ENCODE assay signal across 1 cellular context in the genomic region with DNA sequence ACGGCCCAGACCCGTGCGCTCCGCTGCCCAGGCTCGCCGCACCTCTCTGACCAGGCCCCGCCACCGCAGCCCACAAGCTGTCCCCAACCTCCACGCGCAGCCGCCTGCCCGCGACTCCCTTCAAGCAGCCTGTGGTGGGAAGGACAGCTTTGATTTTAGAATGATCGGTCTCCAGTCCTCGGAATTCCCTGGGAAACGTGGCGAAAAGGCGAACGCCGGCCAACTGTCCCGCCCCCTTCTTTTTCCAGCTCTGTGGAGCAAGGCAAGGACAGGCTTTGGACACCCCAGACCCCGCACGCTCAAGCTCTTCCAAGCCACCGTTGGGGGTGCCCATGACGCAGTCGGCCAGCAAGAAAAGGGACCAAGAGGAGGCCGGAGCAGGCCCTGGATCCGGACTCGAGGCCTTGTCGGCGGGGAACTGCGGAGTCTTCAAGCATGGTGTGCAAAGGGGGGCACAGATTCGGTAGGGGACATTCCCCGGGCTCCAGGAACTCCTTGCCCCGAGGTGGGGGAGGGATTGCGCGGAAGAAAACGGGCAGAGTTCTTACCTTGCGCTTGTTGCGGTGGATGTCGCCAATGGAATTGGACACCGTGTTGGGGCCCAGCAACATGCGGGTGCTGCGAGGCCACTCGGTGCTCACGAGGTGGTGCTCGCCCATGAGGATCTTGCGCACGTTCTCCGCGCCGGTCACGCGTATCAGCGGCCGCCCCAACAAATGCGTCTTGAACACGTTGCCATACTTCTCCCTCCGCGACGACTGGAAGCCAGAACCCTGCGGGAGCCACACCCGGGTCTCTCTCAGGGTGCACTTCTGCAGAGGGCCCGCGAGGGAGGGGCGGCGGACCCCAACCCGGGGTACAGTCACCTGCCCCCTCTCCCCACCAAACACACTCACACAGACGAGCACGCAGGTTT.
TF ChIP-seq lines count a peak whose summit lies in the region.

No MANE protein-coding gene starts in this region.

TF ChIP-seq in WTC11, 78 proteins besides CTCF, POLR2A, EP300 and RAD21 (continued from another document):
- TF ChIP-seq, protein P1, sequence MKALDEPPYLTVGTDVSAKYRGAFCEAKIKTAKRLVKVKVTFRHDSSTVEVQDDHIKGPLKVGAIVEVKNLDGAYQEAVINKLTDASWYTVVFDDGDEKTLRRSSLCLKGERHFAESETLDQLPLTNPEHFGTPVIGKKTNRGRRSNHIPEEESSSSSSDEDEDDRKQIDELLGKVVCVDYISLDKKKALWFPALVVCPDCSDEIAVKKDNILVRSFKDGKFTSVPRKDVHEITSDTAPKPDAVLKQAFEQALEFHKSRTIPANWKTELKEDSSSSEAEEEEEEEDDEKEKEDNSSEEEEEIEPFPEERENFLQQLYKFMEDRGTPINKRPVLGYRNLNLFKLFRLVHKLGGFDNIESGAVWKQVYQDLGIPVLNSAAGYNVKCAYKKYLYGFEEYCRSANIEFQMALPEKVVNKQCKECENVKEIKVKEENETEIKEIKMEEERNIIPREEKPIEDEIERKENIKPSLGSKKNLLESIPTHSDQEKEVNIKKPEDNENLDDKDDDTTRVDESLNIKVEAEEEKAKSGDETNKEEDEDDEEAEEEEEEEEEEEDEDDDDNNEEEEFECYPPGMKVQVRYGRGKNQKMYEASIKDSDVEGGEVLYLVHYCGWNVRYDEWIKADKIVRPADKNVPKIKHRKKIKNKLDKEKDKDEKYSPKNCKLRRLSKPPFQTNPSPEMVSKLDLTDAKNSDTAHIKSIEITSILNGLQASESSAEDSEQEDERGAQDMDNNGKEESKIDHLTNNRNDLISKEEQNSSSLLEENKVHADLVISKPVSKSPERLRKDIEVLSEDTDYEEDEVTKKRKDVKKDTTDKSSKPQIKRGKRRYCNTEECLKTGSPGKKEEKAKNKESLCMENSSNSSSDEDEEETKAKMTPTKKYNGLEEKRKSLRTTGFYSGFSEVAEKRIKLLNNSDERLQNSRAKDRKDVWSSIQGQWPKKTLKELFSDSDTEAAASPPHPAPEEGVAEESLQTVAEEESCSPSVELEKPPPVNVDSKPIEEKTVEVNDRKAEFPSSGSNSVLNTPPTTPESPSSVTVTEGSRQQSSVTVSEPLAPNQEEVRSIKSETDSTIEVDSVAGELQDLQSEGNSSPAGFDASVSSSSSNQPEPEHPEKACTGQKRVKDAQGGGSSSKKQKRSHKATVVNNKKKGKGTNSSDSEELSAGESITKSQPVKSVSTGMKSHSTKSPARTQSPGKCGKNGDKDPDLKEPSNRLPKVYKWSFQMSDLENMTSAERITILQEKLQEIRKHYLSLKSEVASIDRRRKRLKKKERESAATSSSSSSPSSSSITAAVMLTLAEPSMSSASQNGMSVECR (CRISPR knock-in tag; IDR thresholded peaks at IDR 0.05; ENCODE audit: borderline replicate concordance) = 0 out of 2 replicates have a peak, but pooled peaks have one; percentile 53
- TF ChIP-seq HMGA2 (CRISPR knock-in tag; IDR thresholded peaks at IDR 0.05) (no peak), TEAD4 (CRISPR knock-in tag; IDR thresholded peaks at IDR 0.05) (0 out of 2 replicates have a peak, but pooled peaks have one; percentile 20), SMAD4 (CRISPR knock-in tag; IDR thresholded peaks at IDR 0.05) (peak; percentile 42; the same call in 1 of the 2 replicates), FOXP1 (CRISPR knock-in tag; IDR thresholded peaks at IDR 0.05; ENCODE audit: borderline replicate concordance) (peak; percentile 49; the same call in 1 of the 2 replicates), FOXK1 (CRISPR knock-in tag; IDR thresholded peaks at IDR 0.05) (peak; percentile 37; the same call in 1 of the 2 replicates), GRHL2 (CRISPR knock-in tag; IDR thresholded peaks at IDR 0.05; ENCODE audit: insufficient replicate concordance, severe bottlenecking) (no peak)
- TF ChIP-seq, protein P2, sequence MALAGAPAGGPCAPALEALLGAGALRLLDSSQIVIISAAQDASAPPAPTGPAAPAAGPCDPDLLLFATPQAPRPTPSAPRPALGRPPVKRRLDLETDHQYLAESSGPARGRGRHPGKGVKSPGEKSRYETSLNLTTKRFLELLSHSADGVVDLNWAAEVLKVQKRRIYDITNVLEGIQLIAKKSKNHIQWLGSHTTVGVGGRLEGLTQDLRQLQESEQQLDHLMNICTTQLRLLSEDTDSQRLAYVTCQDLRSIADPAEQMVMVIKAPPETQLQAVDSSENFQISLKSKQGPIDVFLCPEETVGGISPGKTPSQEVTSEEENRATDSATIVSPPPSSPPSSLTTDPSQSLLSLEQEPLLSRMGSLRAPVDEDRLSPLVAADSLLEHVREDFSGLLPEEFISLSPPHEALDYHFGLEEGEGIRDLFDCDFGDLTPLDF (CRISPR knock-in tag; IDR thresholded peaks at IDR 0.05) = no peak
- TF ChIP-seq, protein P3, sequence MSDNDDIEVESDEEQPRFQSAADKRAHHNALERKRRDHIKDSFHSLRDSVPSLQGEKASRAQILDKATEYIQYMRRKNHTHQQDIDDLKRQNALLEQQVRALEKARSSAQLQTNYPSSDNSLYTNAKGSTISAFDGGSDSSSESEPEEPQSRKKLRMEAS (CRISPR knock-in tag; IDR thresholded peaks at IDR 0.05) = peak; percentile 41; the same call in 1 of the 2 replicates
- TF ChIP-seq, protein P4, sequence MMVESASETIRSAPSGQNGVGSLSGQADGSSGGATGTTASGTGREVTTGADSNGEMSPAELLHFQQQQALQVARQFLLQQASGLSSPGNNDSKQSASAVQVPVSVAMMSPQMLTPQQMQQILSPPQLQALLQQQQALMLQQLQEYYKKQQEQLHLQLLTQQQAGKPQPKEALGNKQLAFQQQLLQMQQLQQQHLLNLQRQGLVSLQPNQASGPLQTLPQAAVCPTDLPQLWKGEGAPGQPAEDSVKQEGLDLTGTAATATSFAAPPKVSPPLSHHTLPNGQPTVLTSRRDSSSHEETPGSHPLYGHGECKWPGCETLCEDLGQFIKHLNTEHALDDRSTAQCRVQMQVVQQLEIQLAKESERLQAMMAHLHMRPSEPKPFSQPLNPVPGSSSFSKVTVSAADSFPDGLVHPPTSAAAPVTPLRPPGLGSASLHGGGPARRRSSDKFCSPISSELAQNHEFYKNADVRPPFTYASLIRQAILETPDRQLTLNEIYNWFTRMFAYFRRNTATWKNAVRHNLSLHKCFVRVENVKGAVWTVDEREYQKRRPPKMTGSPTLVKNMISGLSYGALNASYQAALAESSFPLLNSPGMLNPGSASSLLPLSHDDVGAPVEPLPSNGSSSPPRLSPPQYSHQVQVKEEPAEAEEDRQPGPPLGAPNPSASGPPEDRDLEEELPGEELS (CRISPR knock-in tag; IDR thresholded peaks at IDR 0.05) = peak; percentile 42; the same call in 1 of the 2 replicates
